Comparison of ENCODE assay signal across 13 cellular contexts in the genomic region with DNA sequence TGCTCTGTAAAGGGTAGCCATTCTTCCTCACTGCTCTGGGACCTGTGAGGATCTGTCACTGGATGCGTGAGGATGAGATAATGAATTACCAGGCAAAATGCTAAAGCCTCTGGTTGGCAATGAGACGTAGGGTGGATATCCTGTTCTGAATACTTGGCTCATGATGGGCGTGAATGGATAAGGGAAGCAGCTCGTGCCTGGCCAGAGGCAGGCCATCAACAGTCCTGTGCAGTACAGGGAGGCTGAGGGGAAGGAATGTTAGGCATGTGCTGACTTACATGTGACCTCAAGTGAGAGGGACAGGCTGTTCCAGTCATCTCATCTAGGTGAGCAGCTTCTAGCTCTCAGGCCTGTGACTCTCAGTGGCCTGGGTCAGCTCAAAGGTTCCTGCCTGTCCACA.
DNase-seq lines count a peak whose midpoint lies in the region; ATAC-seq, FAIRE-seq and TF ChIP-seq lines count a peak whose summit lies in the region.
"Had no signal": no experiment of that assay in that cellular context is flagged by ENCODE, and none has a peak within 500 bp of the region (broad histone marks: within the 10 kb centered on the region; RNA-seq: fewer than 3 reads in every experiment).

No MANE protein-coding gene starts in this region.

- H3K4me1 Mint-ChIP-seq in endothelial cell (ENCODE audit: unreplicated experiment), result peaks cover 2% of the 10 kb centered on the region

- DNase-seq in M059J (ENCODE audit: low read depth), result peak; percentile 69
- peak; percentile 18 for DNase-seq in endothelial cell (ENCODE audit: low spot score)
- DNase-seq in kidney tubule cell (ENCODE audit: low spot score), result peak; percentile 91
- DNase-seq in urothelium cell line (ENCODE audit: low spot score), result peak; percentile 34
- no peak for DNase-seq in T-helper 9 cell
- DNase-seq in effector CD4-positive, alpha-beta T cell, result no peak
- DNase-seq: DMS53, psoas muscle, RPMI8226, substantia nigra had no signal

- H3K27ac Mint-ChIP-seq in endothelial cell (ENCODE audit: unreplicated experiment), result no peak overlapping the region
- H3K27ac Mint-ChIP-seq: activated naive CD4-positive, alpha-beta T cell treated with anti-CD3 and anti-CD28 coated beads, Interleukin-2, amount 50 U/mL, for 24 hours; IgD-negative memory B cell had no signal

- no peaks in the 10 kb centered on the region for H3K9me3 Mint-ChIP-seq in endothelial cell (ENCODE audit: unreplicated experiment)

- FAIRE-seq in urothelium cell line (lab: Jason Lieb, UNC), result no peak

- no peak for TF ChIP-seq CTCF in endothelial cell (IDR thresholded peaks at IDR 0.05; ENCODE audit: unreplicated experiment)

- ATAC-seq in activated CD4-positive, CD25-positive, alpha-beta regulatory T cell treated with anti-CD3 and anti-CD28 coated beads, Interleukin-2, amount 50 U/mL, for 24 hours, result no peak

- no peak overlapping the region for H3K4me3 Mint-ChIP-seq in endothelial cell (ENCODE audit: unreplicated experiment)
- H3K4me3 Mint-ChIP-seq: activated naive CD4-positive, alpha-beta T cell treated with anti-CD3 and anti-CD28 coated beads, Interleukin-2, amount 50 U/mL, for 24 hours; IgD-negative memory B cell had no signal

- peaks cover 5% of the 10 kb centered on the region for H3K27me3 Mint-ChIP-seq in endothelial cell (ENCODE audit: unreplicated experiment)

- H3K36me3 Mint-ChIP-seq in endothelial cell (ENCODE audit: low read depth, unreplicated experiment), result no peaks in the 10 kb centered on the region
- H3K36me3 Mint-ChIP-seq: activated naive CD4-positive, alpha-beta T cell treated with anti-CD3 and anti-CD28 coated beads, Interleukin-2, amount 50 U/mL, for 24 hours had no signal

Comparison
In these comparisons a context has a peak if more than half of its experiments do, and no peak if none do; other contexts are left out.
1. DNase-seq: peak in M059J (single experiment), endothelial cell (single experiment), kidney tubule cell (single experiment) and urothelium cell line (single experiment); none in T-helper 9 cell (single experiment) and effector CD4-positive, alpha-beta T cell (single experiment).